10 cellular contexts compared by ENCODE assay signal in genomic region chr12:124109760-124110159, GRCh38.
DNase-seq lines count a peak whose midpoint lies in the region; ATAC-seq and TF ChIP-seq lines count a peak whose summit lies in the region.
"Had no signal": no experiment of that assay in that cellular context is flagged by ENCODE, and none has a peak within 500 bp of the region (broad histone marks: within the 10 kb centered on the region; RNA-seq: fewer than 3 reads in every experiment).

No MANE protein-coding gene starts in this region.

- H3K27me3 ChIP-seq in neuronal stem cell (ENCODE audit: control insufficient read depth in 3 of 3, insufficient read depth in 3 of 3, low read depth in 1 of 3, low read length in 3 of 3): no peaks in the 10 kb centered on the region

- H3K4me3 ChIP-seq in LNCaP clone FGC (ENCODE audit: low read depth, low read length): no peak overlapping the region
- no peak overlapping the region for H3K4me3 ChIP-seq in neuronal stem cell (ENCODE audit: low read length in 2 of 2)
- H3K4me3 ChIP-seq: thoracic aorta had no signal

- H2BK12ac ChIP-seq in neuronal stem cell (ENCODE audit: low read length): no peak overlapping the region

- no CpG with 5 or more reads among the region's 3 CpGs for WGBS in neuronal stem cell (ENCODE audit: extremely low coverage in 2 of 2, insufficient read length in 2 of 2, insufficient replicate concordance in 1 of 2), 2 donors

- no peak overlapping the region for H3K9ac ChIP-seq in neuronal stem cell (ENCODE audit: low read depth, low read length, poor library complexity)

- peaks cover 0 to 9% of the 10 kb centered on the region in 2 donors for H3K9me3 ChIP-seq in neuronal stem cell (replicated peaks in 1 of 2; ENCODE audit: control insufficient read depth in 2 of 2, insufficient read depth in 1 of 2, low read depth in 1 of 2, low read length in 2 of 2)

- TF ChIP-seq CTCF in LNCaP clone FGC (IDR thresholded peaks at IDR 0.05; ENCODE audit: control insufficient read depth, extremely low read depth, insufficient read depth) (no peak), activated B cell treated with CpG ODN at 0.5 μM for 24 hours (IDR thresholded peaks at IDR 0.05) (no peak)

- no peak overlapping the region for H4K91ac ChIP-seq in neuronal stem cell (ENCODE audit: low read depth, low read length, poor library complexity)

- no peak overlapping the region for H3K27ac Mint-ChIP-seq in activated CD4-positive, alpha-beta T cell treated with anti-CD3 and anti-CD28 coated beads, Interleukin-2, amount 10 ng/mL, durations not matched to agents 7 days and 5 days
- no peak overlapping the region for H3K27ac Mint-ChIP-seq in activated B cell treated with CpG ODN at 0.5 μM for 24 hours
- H3K27ac Mint-ChIP-seq in activated T-cell treated with anti-CD3 and anti-CD28 coated beads, Interleukin-2, amount 50 U/mL, for 72 hours: no peak overlapping the region
- H3K27ac Mint-ChIP-seq: CD4-positive, alpha-beta memory T cell had no signal

- H2AK5ac ChIP-seq in neuronal stem cell (ENCODE audit: low read depth, low read length): no peak overlapping the region

- peak; percentile 10 for DNase-seq in activated CD4-positive, alpha-beta T cell treated with anti-CD3 and anti-CD28 coated beads, Interleukin-2, amount 10 ng/mL, durations not matched to agents 7 days and 5 days
- DNase-seq in activated CD4-positive, alpha-beta T cell treated with anti-CD3 and anti-CD28 coated beads for 1 hour: no peak
- peak; percentile 6 for DNase-seq in LNCaP clone FGC (ENCODE audit: low read depth)
- no peak for DNase-seq in activated B cell treated with CpG ODN at 0.5 μM for 24 hours
- no peak for DNase-seq in neuronal stem cell (ENCODE audit: low spot score)
- DNase-seq in activated T-cell treated with anti-CD3 and anti-CD28 coated beads, Interleukin-2, amount 50 U/mL, for 72 hours: no peak

- H3K79me1 ChIP-seq in neuronal stem cell (ENCODE audit: low read depth, low read length): no peaks in the 10 kb centered on the region

- H3K14ac ChIP-seq in neuronal stem cell (ENCODE audit: low read length): no peak overlapping the region

- no peak overlapping the region for H3K23ac ChIP-seq in neuronal stem cell (ENCODE audit: low read depth, low read length, poor library complexity)

- no peak overlapping the region for H2BK120ac ChIP-seq in neuronal stem cell (ENCODE audit: low read depth, low read length)

- no peaks in the 10 kb centered on the region for H3K36me3 Mint-ChIP-seq in activated CD4-positive, alpha-beta T cell treated with anti-CD3 and anti-CD28 coated beads, Interleukin-2, amount 10 ng/mL, durations not matched to agents 7 days and 5 days (ENCODE audit: low read depth)
- no peaks in the 10 kb centered on the region for H3K36me3 Mint-ChIP-seq in activated B cell treated with CpG ODN at 0.5 μM for 24 hours (ENCODE audit: low read depth)
- no peaks in the 10 kb centered on the region for H3K36me3 Mint-ChIP-seq in activated T-cell treated with anti-CD3 and anti-CD28 coated beads, Interleukin-2, amount 50 U/mL, for 72 hours (ENCODE audit: insufficient read depth in 2 of 2)
- H3K36me3 Mint-ChIP-seq: CD4-positive, alpha-beta memory T cell had no signal

- no peaks in the 10 kb centered on the region for H3K4me1 Mint-ChIP-seq in activated CD4-positive, alpha-beta T cell treated with anti-CD3 and anti-CD28 coated beads, Interleukin-2, amount 10 ng/mL, durations not matched to agents 7 days and 5 days
- peaks cover 2% of the 10 kb centered on the region for H3K4me1 Mint-ChIP-seq in activated B cell treated with CpG ODN at 0.5 μM for 24 hours
- H3K4me1 Mint-ChIP-seq in activated T-cell treated with anti-CD3 and anti-CD28 coated beads, Interleukin-2, amount 50 U/mL, for 72 hours (ENCODE audit: low read depth): no peaks in the 10 kb centered on the region
- H3K4me1 Mint-ChIP-seq: CD4-positive, alpha-beta memory T cell had no signal

- H3K4me2 ChIP-seq in neuronal stem cell (ENCODE audit: insufficient read depth, low read length, poor library complexity, severe bottlenecking): no peak overlapping the region

- H3K27me3 Mint-ChIP-seq in activated CD4-positive, alpha-beta T cell treated with anti-CD3 and anti-CD28 coated beads, Interleukin-2, amount 10 ng/mL, durations not matched to agents 7 days and 5 days: no peaks in the 10 kb centered on the region
- H3K27me3 Mint-ChIP-seq in activated B cell treated with CpG ODN at 0.5 μM for 24 hours: no peaks in the 10 kb centered on the region
- no peaks in the 10 kb centered on the region for H3K27me3 Mint-ChIP-seq in activated T-cell treated with anti-CD3 and anti-CD28 coated beads, Interleukin-2, amount 50 U/mL, for 72 hours (ENCODE audit: low read depth)

- peaks cover 7% of the 10 kb centered on the region for H3K9me3 Mint-ChIP-seq in activated CD4-positive, alpha-beta T cell treated with anti-CD3 and anti-CD28 coated beads, Interleukin-2, amount 10 ng/mL, durations not matched to agents 7 days and 5 days
- H3K9me3 Mint-ChIP-seq in activated B cell treated with CpG ODN at 0.5 μM for 24 hours: peaks cover 2% of the 10 kb centered on the region
- H3K9me3 Mint-ChIP-seq in activated T-cell treated with anti-CD3 and anti-CD28 coated beads, Interleukin-2, amount 50 U/mL, for 72 hours: peaks cover 2 to 3% of the 10 kb centered on the region in 2 donors

- no peak overlapping the region for H3K4me3 Mint-ChIP-seq in activated CD4-positive, alpha-beta T cell treated with anti-CD3 and anti-CD28 coated beads, Interleukin-2, amount 10 ng/mL, durations not matched to agents 7 days and 5 days
- H3K4me3 Mint-ChIP-seq in activated B cell treated with CpG ODN at 0.5 μM for 24 hours: no peak overlapping the region
- H3K4me3 Mint-ChIP-seq in activated T-cell treated with anti-CD3 and anti-CD28 coated beads, Interleukin-2, amount 50 U/mL, for 72 hours: no peak overlapping the region
- H3K4me3 Mint-ChIP-seq: CD4-positive, alpha-beta memory T cell had no signal

- H3K18ac ChIP-seq in neuronal stem cell (ENCODE audit: low read length): no peak overlapping the region

- POLR2A ChIA-PET in activated CD4-positive, alpha-beta T cell treated with anti-CD3 and anti-CD28 coated beads, Interleukin-2, amount 10 ng/mL, durations not matched to agents 7 days and 5 days (lab: Charles Lee): no interaction called here
- POLR2A ChIA-PET in activated B cell treated with CpG ODN at 0.5 μM for 24 hours (lab: Charles Lee): no interaction called here

- H2BK5ac ChIP-seq in neuronal stem cell (ENCODE audit: low read length): no peak overlapping the region

- H3K27ac ChIP-seq in neuronal stem cell (replicated peaks; ENCODE audit: low read length): no peak overlapping the region
- H3K27ac ChIP-seq: thoracic aorta had no signal

- H3K36me3 ChIP-seq in neuronal stem cell (replicated peaks in 1 of 2; ENCODE audit: control insufficient read depth in 2 of 2, insufficient read depth in 2 of 2, low read length in 2 of 2): no peaks in the 10 kb centered on the region
- H3K36me3 ChIP-seq: thoracic aorta had no signal

- ATAC-seq in activated B cell treated with CpG ODN at 0.5 μM for 24 hours (ENCODE audit: low read depth) (peak; percentile 28), GM21367 (IDR thresholded peaks at IDR 0.05; ENCODE audit: unreplicated experiment) (no peak), HG02588 (IDR thresholded peaks at IDR 0.05; ENCODE audit: unreplicated experiment) (no peak)
- ATAC-seq in activated T-cell treated with anti-CD3 and anti-CD28 coated beads, Interleukin-2, amount 50 U/mL, for 72 hours (replicated peaks in 1 of 2): no peak

- intact Hi-C loops in activated B cell treated with CpG ODN at 0.5 μM for 24 hours (cut with micrococcal nuclease): no loop called here

- H4K8ac ChIP-seq in neuronal stem cell (ENCODE audit: low read depth, low read length): no peak overlapping the region

- no peak overlapping the region for H2BK15ac ChIP-seq in neuronal stem cell (ENCODE audit: low read length)

- H3K4me1 ChIP-seq in neuronal stem cell (ENCODE audit: control insufficient read depth in 2 of 2, insufficient read depth in 1 of 2, low read depth in 1 of 2, low read length in 2 of 2): peaks cover 0 to 5% of the 10 kb centered on the region in 2 donors

- H2AFZ ChIP-seq in neuronal stem cell (ENCODE audit: low read length): peak overlapping the region; percentile 36

- CTCF ChIA-PET in activated CD4-positive, alpha-beta T cell treated with anti-CD3 and anti-CD28 coated beads, Interleukin-2, amount 10 ng/mL, durations not matched to agents 7 days and 5 days (lab: Charles Lee): no interaction called here
- CTCF ChIA-PET in activated B cell treated with CpG ODN at 0.5 μM for 24 hours (lab: Charles Lee): no interaction called here

- no peak overlapping the region for H3K4ac ChIP-seq in neuronal stem cell (ENCODE audit: low read length)

Comparison
In these comparisons a context has a peak if more than half of its experiments do, and no peak if none do; other contexts are left out.
1. DNase-seq: peak in activated CD4-positive, alpha-beta T cell treated with anti-CD3 and anti-CD28 coated beads, Interleukin-2, amount 10 ng/mL, durations not matched to agents 7 days and 5 days (single experiment) and LNCaP clone FGC (single experiment); none in activated CD4-positive, alpha-beta T cell treated with anti-CD3 and anti-CD28 coated beads for 1 hour (single experiment), activated B cell treated with CpG ODN at 0.5 μM for 24 hours (single experiment), neuronal stem cell (single experiment) and activated T-cell treated with anti-CD3 and anti-CD28 coated beads, Interleukin-2, amount 50 U/mL, for 72 hours (0 of 2).